In the genomic region with DNA sequence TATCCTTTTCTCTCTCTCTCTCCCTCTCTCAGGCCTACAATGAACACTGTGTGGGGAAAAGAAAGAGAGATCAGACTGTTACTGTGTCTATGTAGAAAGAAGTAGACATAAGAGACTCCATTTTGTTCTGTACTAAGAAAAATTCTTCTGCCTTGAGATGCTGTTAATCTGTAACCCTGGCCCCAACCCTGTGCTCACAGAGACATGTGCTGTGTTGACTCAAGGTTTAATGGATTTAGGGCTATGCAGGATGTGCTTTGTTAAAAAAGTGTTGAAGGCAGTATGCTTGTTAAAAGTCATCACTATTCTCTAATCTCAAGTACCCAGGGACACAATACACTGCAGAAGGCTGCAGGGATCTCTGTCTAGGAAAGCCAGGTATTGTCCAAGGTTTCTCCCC, we compare ENCODE assay signal across 6 cellular contexts. TPM values are rescaled to one million over a fixed set of nuclear protein-coding genes. Genes with fewer than 3 reads are reported as not detected.
DNase-seq lines count a peak whose midpoint lies in the region; ATAC-seq, FAIRE-seq and TF ChIP-seq lines count a peak whose summit lies in the region.
"Not testable (repeated sequence)": the region's sequence is repeated elsewhere in the genome, so short reads cannot be mapped to it uniquely, and the experiment has no call there.

No MANE protein-coding gene starts in this region.

- not testable (repeated sequence) for H3K27me3 ChIP-seq in Caco-2 (replicated peaks; ENCODE audit: control insufficient read depth, insufficient read depth, low read length); colonic mucosa; hepatocyte; HepG2 (ENCODE audit: control insufficient read depth in 1 of 2, insufficient read depth in 2 of 2, low read length in 2 of 2); transverse colon

- not testable (repeated sequence) for BruUV-seq in Caco-2 (replicated peaks; lab: Mats Ljungman, UMichigan); HepG2 (replicated peaks; lab: Mats Ljungman, UMichigan)

- in situ Hi-C loops in HepG2 (cut with HindIII; ENCODE audit: extremely low pct_ligation_motif_present, low pct_unique_long_range_greater_than_20kb); transverse colon (cut with MboI; ENCODE audit: low pct_ligation_motif_present in 1 of 4, low pct_unique_long_range_greater_than_20kb in 1 of 4, low sequenced_read_pairs in 3 of 4): not testable (repeated sequence)

- H4K20me1 ChIP-seq in hepatocyte (ENCODE audit: insufficient read depth, poor library complexity, severe bottlenecking); HepG2 (ENCODE audit: insufficient read depth, low read length): not testable (repeated sequence)

- FAIRE-seq in HepG2 (lab: Jason Lieb, UNC): not testable (repeated sequence)

- DNase-seq in Caco-2 (peak; percentile 60 to 75), colonic mucosa (peak; percentile 42), transverse colon (peak; percentile 13)
- not testable (repeated sequence) for DNase-seq in hepatocyte (ENCODE audit: low spot score); HepG2 (ENCODE audit: low spot score)

- intact Hi-C loops in Caco-2 (cut with micrococcal nuclease; ENCODE audit: unreplicated experiment); colonic mucosa (cut with DNase I); HepG2 (cut with micrococcal nuclease; ENCODE audit: unreplicated experiment); transverse colon (cut with DNase I; ENCODE audit: low total_unique reads): not testable (repeated sequence)

- H3K27ac Mint-ChIP-seq in Caco-2 (ENCODE audit: unreplicated experiment): not testable (repeated sequence)

- not testable (repeated sequence) for H3K36me3 ChIP-seq in Caco-2 (ENCODE audit: control insufficient read depth, insufficient read depth, low read length); colonic mucosa; hepatocyte (replicated peaks; ENCODE audit: insufficient read depth, low read depth); HepG2 (replicated peaks in 1 of 2; ENCODE audit: control insufficient read depth in 1 of 2, insufficient read depth in 2 of 2, low read length in 2 of 2); transverse colon

- POLR2A ChIA-PET in Caco-2 (lab: Charles Lee); HepG2 (lab: Yijun Ruan, JAX): not testable (repeated sequence)

- H3K27ac ChIP-seq in VCaP (peak overlapping the region; percentile 82), hepatocyte (peak overlapping the region; percentile 30)
- not testable (repeated sequence) for H3K27ac ChIP-seq in colonic mucosa; HepG2 (ENCODE audit: extremely low read length, insufficient read depth, low read length); transverse colon

- not testable (repeated sequence) for H3K27me3 Mint-ChIP-seq in Caco-2 (ENCODE audit: insufficient read depth, unreplicated experiment)

- not testable (repeated sequence) for TF ChIP-seq CTCF in Caco-2 (IDR thresholded peaks at IDR 0.05; ENCODE audit: insufficient read depth in 1 of 2, low read depth in 1 of 2, low read length in 1 of 2, severe bottlenecking in 1 of 2, unreplicated experiment in 1 of 2); VCaP (conservative IDR thresholded peaks at IDR 0.05); colonic mucosa (IDR thresholded peaks at IDR 0.05); hepatocyte (IDR thresholded peaks at IDR 0.05; ENCODE audit: poor library complexity); HepG2 (CRISPR knock-in tag; IDR thresholded peaks at IDR 0.05); transverse colon (IDR thresholded peaks at IDR 0.05)

- H3K79me2 ChIP-seq in hepatocyte; HepG2 (ENCODE audit: insufficient read depth, low read length): not testable (repeated sequence)

- H3K4me3 ChIP-seq in Caco-2 (ENCODE audit: low read depth, low read length); colonic mucosa; hepatocyte; HepG2 (replicated peaks in 1 of 3; ENCODE audit: insufficient read depth in 1 of 3, low read depth in 2 of 3, low read length in 3 of 3); transverse colon: not testable (repeated sequence)

- not testable (repeated sequence) for H3K9me3 ChIP-seq in Caco-2; colonic mucosa; hepatocyte (ENCODE audit: low read depth); HepG2 (ENCODE audit: low read length); transverse colon

- not testable (repeated sequence) for H3K9ac ChIP-seq in colonic mucosa (ENCODE audit: low read depth in 2 of 2, low read length in 2 of 2); HepG2 (ENCODE audit: insufficient read depth, low read depth, low read length)

- not testable (repeated sequence) for TF ChIP-seq POLR2A in HepG2 (IDR thresholded peaks at IDR 0.05; ENCODE audit: insufficient read depth in 1 of 2, low read depth in 2 of 2, low read length in 2 of 2); transverse colon (IDR thresholded peaks at IDR 0.05)

- ATAC-seq in HepG2: peak; percentile 22; the same call in 1 of the 3 replicates

- not testable (repeated sequence) for H3K9me3 Mint-ChIP-seq in Caco-2 (ENCODE audit: unreplicated experiment)

- not testable (repeated sequence) for H3K4me1 Mint-ChIP-seq in Caco-2 (ENCODE audit: low read depth, unreplicated experiment)

- not testable (repeated sequence) for TF ChIP-seq EP300 in HepG2 (IDR thresholded peaks at IDR 0.05; ENCODE audit: low read depth in 2 of 2, low read length in 2 of 2); HepG2 (CRISPR knock-in tag; IDR thresholded peaks at IDR 0.05; ENCODE audit: borderline replicate concordance); transverse colon (IDR thresholded peaks at IDR 0.05; ENCODE audit: low read depth)

- H3K4me1 ChIP-seq in Caco-2; colonic mucosa; hepatocyte (ENCODE audit: insufficient read depth); HepG2 (ENCODE audit: insufficient read depth, low read length); transverse colon: not testable (repeated sequence)

- H3K4me2 ChIP-seq in hepatocyte: peak overlapping the region; percentile 21
- H3K4me2 ChIP-seq in HepG2 (ENCODE audit: low read depth, low read length): peak overlapping the region; percentile 27; the same call in 1 of the 2 replicates

- H2AFZ ChIP-seq in hepatocyte; HepG2 (ENCODE audit: low read length): not testable (repeated sequence)

- TF ChIP-seq RAD21 in HepG2 (CRISPR knock-in tag; IDR thresholded peaks at IDR 0.05): not testable (repeated sequence)

- not testable (repeated sequence) for H3K4me3 Mint-ChIP-seq in Caco-2 (ENCODE audit: unreplicated experiment)

- CTCF ChIA-PET in Caco-2 (lab: Charles Lee); HepG2 (lab: Yijun Ruan, JAX; ENCODE audit: low intra/inter-chr PET ratio, low total read pairs): not testable (repeated sequence)

- not testable (repeated sequence) for H3K9me2 ChIP-seq in hepatocyte (replicated peaks; ENCODE audit: insufficient read depth)

- H3K36me3 Mint-ChIP-seq in Caco-2 (ENCODE audit: insufficient read depth, unreplicated experiment): not testable (repeated sequence)

TF ChIP-seq in HepG2, 621 proteins besides CTCF, POLR2A, EP300 and RAD21 (continues in another document):
- TF ChIP-seq SOX5 (CRISPR knock-in tag; IDR thresholded peaks at IDR 0.05; ENCODE audit: borderline replicate concordance) (peak; percentile 18; the same call in 1 of the 2 replicates), SOX13 (CRISPR knock-in tag; conservative IDR thresholded peaks at IDR 0.05 in 1 of 2, IDR thresholded peaks at IDR 0.05 in 1 of 2) (peak in 1 of 2 experiments; percentile 47; a peak in 2 of 4 replicates)
- TF ChIP-seq SOX13 (IDR thresholded peaks at IDR 0.05): not testable (repeated sequence)

RNA-seq across cellular contexts. Expression of gene NBPF11, which starts 36.7 kb away (rescaled TPM):
- total RNA-seq in Caco-2 (2022) (12.8 and 13.0 TPM in 2 replicates), colonic mucosa (1 to 10 TPM; 5.2 to 8.2 TPM), hepatocyte (9.9 and 10.0 TPM in 2 replicates), HepG2 (2016; rRNA removed; fragmentation: Illumina TruSeq; extraction: Trizol) (3.9 and 5.0 TPM in 2 replicates), transverse colon (10 to 100 TPM in 3 of 4 donors, 1 to 10 TPM in 1; 10.0 to 27.3 (median 18.7) TPM)
- polyA plus RNA-seq in hepatocyte (6.4 and 9.2 TPM in 2 replicates), HepG2 (2011; rRNA removed) (8.1 and 8.2 TPM in 2 replicates)
- 1.3 and 1.7 TPM in 2 replicates for total RNA-seq in HepG2 (2016; cell fraction: cytosol; rRNA removed; fragmentation: Illumina TruSeq; extraction: Trizol; ENCODE audit: low read depth)
- total RNA-seq in HepG2 (2016; cell fraction: insoluble cytoplasmic fraction; rRNA removed; fragmentation: Illumina TruSeq; extraction: Trizol): 3.1 and 4.9 TPM in 2 replicates
- 3.1 and 3.3 TPM in 2 replicates for total RNA-seq in HepG2 (2016; cell fraction: membrane; rRNA removed; fragmentation: Illumina TruSeq; extraction: Trizol)
- 8.6 and 10.7 TPM in 2 replicates for total RNA-seq in HepG2 (2016; cell fraction: nucleus; rRNA removed; fragmentation: Illumina TruSeq; extraction: Trizol)
- polyA plus RNA-seq in HepG2 (2011; cell fraction: cytosol; rRNA removed): 2.8 and 3.6 TPM in 2 replicates
- polyA plus RNA-seq in HepG2 (2011; cell fraction: nucleus; rRNA removed): 18.2 and 18.6 TPM in 2 replicates
- 4.5 and 4.9 TPM in 2 replicates for polyA plus RNA-seq in HepG2 (2012)
- polyA plus RNA-seq in HepG2 (2016; cell fraction: cytosol; fragmentation: Illumina TruSeq; extraction: Trizol; ENCODE audit: low read depth): 0.84 and 0.85 TPM in 2 replicates
- 3.3 and 3.4 TPM in 2 replicates for polyA plus RNA-seq in HepG2 (2016; cell fraction: insoluble cytoplasmic fraction; fragmentation: Illumina TruSeq; extraction: Trizol; ENCODE audit: low read depth)
- polyA plus RNA-seq in HepG2 (2016; cell fraction: membrane; fragmentation: Illumina TruSeq; extraction: Trizol; ENCODE audit: low read depth): 1.6 TPM in 2 replicates
- polyA plus RNA-seq in HepG2 (2016; cell fraction: nucleus; fragmentation: Illumina TruSeq; extraction: Trizol; ENCODE audit: insufficient read depth, low read depth): 19.8 and 20.7 TPM in 2 replicates
- 4.7 and 8.9 TPM in 2 replicates for polyA minus RNA-seq in HepG2 (2011; rRNA and poly(A)+ RNA removed; ENCODE audit: low replicate concordance)
- 1.2 and 2.3 TPM in 2 replicates for polyA minus RNA-seq in HepG2 (2011; cell fraction: cytosol; rRNA and poly(A)+ RNA removed)
- polyA minus RNA-seq in HepG2 (2011; cell fraction: nucleus; rRNA and poly(A)+ RNA removed): 12.2 and 12.3 TPM in 2 replicates
